ENCODE assay signal across 16 cellular contexts in genomic region chr18:34609991-34610658, GRCh38.
DNase-seq lines count a peak whose midpoint lies in the region; ATAC-seq, FAIRE-seq and TF ChIP-seq lines count a peak whose summit lies in the region.
"Had no signal": no experiment of that assay in that cellular context is flagged by ENCODE, and none has a peak within 500 bp of the region (broad histone marks: within the 10 kb centered on the region; RNA-seq: fewer than 3 reads in every experiment).

No MANE protein-coding gene starts in this region.

- no peak for DNase-seq in D721Med (ENCODE audit: insufficient read length, low spot score)
- DNase-seq in astrocyte (ENCODE audit: low read depth) = peak; percentile 3
- DNase-seq in left colon = no peak
- DNase-seq in gastrocnemius medialis = no peak
- DNase-seq in HFFc6 = no peak
- no peak for DNase-seq in activated naive CD4-positive, alpha-beta T cell (lab: John Stamatoyannopoulos, UW)
- DNase-seq in OCI-M2 (lab: John Stamatoyannopoulos, UW; ENCODE audit: unreplicated experiment) = no peak
- DNase-seq in stimulated activated effector memory CD8-positive, alpha-beta T cell treated with anti-CD3 and anti-CD28 coated beads, Interleukin-12 subunit alpha, Interleukin-12 subunit beta, amount 100 ng/mL, for 72 hours (ENCODE audit: low spot score in 2 of 2) = no peak
- DNase-seq: ACHN; CD4-positive, CD25-positive, alpha-beta regulatory T cell; DMS 273 treated with DMSO at 0.1 percent for 48 hours; HCEC 1CT had no signal

- H3K27ac ChIP-seq in astrocyte (ENCODE audit: low read depth, low read length) (no peak overlapping the region), gastrocnemius medialis (peak overlapping the region; percentile 13 to 69 (median 43))
- H3K27ac ChIP-seq: BLaER1 treated with 17β-estradiol and CSF1 and Interleukin-3, amounts not matched to agents 10 nM and 100 nM; HL-60 had no signal

- peak; percentile 83 for FAIRE-seq in D721Med (lab: Jason Lieb, UNC)
- FAIRE-seq in astrocyte (lab: Jason Lieb, UNC) = no peak
- FAIRE-seq: GM18507, H1 had no signal

- peaks cover 4% of the 10 kb centered on the region for H3K4me1 ChIP-seq in astrocyte (ENCODE audit: insufficient read depth, low read length)
- H3K4me1 ChIP-seq in gastrocnemius medialis = peaks cover 48 to 66% of the 10 kb centered on the region in 2 donors
- H3K4me1 ChIP-seq: BLaER1 treated with 17β-estradiol and CSF1 and Interleukin-3, amounts not matched to agents 10 nM and 100 nM had no signal

- H3K27ac Mint-ChIP-seq in astrocyte (ENCODE audit: unreplicated experiment) (no peak overlapping the region), HFFc6 (no peak overlapping the region)
- no peak overlapping the region for H3K27ac Mint-ChIP-seq in stimulated activated effector memory CD8-positive, alpha-beta T cell treated with anti-CD3 and anti-CD28 coated beads, Interleukin-12 subunit alpha, Interleukin-12 subunit beta, amount 100 ng/mL, for 72 hours
- H3K27ac Mint-ChIP-seq: CD4-positive, CD25-positive, alpha-beta regulatory T cell had no signal

- intact Hi-C loops in left colon (cut with DNase I, micrococcal nuclease) = no loop called here
- intact Hi-C loops in gastrocnemius medialis (cut with DNase I; ENCODE audit: low total_unique reads) = no loop called here

- ATAC-seq in left colon (peak; percentile 83), gastrocnemius medialis (no peak)
- no peak for ATAC-seq in stimulated activated effector memory CD8-positive, alpha-beta T cell treated with anti-CD3 and anti-CD28 coated beads, Interleukin-12 subunit alpha, Interleukin-12 subunit beta, amount 100 ng/mL, for 72 hours

- no peak overlapping the region for H3K9ac ChIP-seq in astrocyte (ENCODE audit: low read length)
- H3K9ac ChIP-seq: BLaER1 treated with 17β-estradiol and CSF1 and Interleukin-3, amounts not matched to agents 10 nM and 100 nM had no signal

- H3K27me3 Mint-ChIP-seq in astrocyte (ENCODE audit: low read depth, unreplicated experiment) (no peaks in the 10 kb centered on the region), HFFc6 (ENCODE audit: insufficient read depth) (no peaks in the 10 kb centered on the region; the same call in 1 of the 2 replicates)
- H3K27me3 Mint-ChIP-seq: CD4-positive, CD25-positive, alpha-beta regulatory T cell had no signal

- H3K36me3 ChIP-seq in astrocyte (ENCODE audit: insufficient read depth, low read length) = no peaks in the 10 kb centered on the region
- no peaks in the 10 kb centered on the region for H3K36me3 ChIP-seq in gastrocnemius medialis
- H3K36me3 ChIP-seq: BLaER1 treated with 17β-estradiol and CSF1 and Interleukin-3, amounts not matched to agents 10 nM and 100 nM had no signal

- no peaks in the 10 kb centered on the region for H3K79me2 ChIP-seq in astrocyte (ENCODE audit: insufficient read depth, low read length)

- no peaks in the 10 kb centered on the region for H3K9me3 ChIP-seq in astrocyte (ENCODE audit: insufficient read depth, low read depth, low read length)
- H3K9me3 ChIP-seq in gastrocnemius medialis = no peaks in the 10 kb centered on the region

- no peak overlapping the region for H2AFZ ChIP-seq in astrocyte (ENCODE audit: low read depth, low read length)

- in situ Hi-C loops in gastrocnemius medialis (cut with MboI; ENCODE audit: low sequenced_read_pairs in 4 of 4) = no loop called here

- H3K4me3 Mint-ChIP-seq in astrocyte (ENCODE audit: unreplicated experiment) (no peak overlapping the region), HFFc6 (no peak overlapping the region)
- H3K4me3 Mint-ChIP-seq in stimulated activated effector memory CD8-positive, alpha-beta T cell treated with anti-CD3 and anti-CD28 coated beads, Interleukin-12 subunit alpha, Interleukin-12 subunit beta, amount 100 ng/mL, for 72 hours = no peak overlapping the region
- H3K4me3 Mint-ChIP-seq: CD4-positive, CD25-positive, alpha-beta regulatory T cell had no signal

- H3K4me3 ChIP-seq in astrocyte (ENCODE audit: insufficient read depth, low read depth, low read length) (no peak overlapping the region), gastrocnemius medialis (no peak overlapping the region)
- H3K4me3 ChIP-seq: BLaER1 treated with 17β-estradiol and CSF1 and Interleukin-3, amounts not matched to agents 10 nM and 100 nM had no signal

- H3K9me3 Mint-ChIP-seq in astrocyte (ENCODE audit: unreplicated experiment) (no peaks in the 10 kb centered on the region), HFFc6 (peaks cover 6% of the 10 kb centered on the region; the same call in 1 of the 2 replicates)
- H3K9me3 Mint-ChIP-seq in stimulated activated effector memory CD8-positive, alpha-beta T cell treated with anti-CD3 and anti-CD28 coated beads, Interleukin-12 subunit alpha, Interleukin-12 subunit beta, amount 100 ng/mL, for 72 hours = peaks cover 9% of the 10 kb centered on the region

- H4K20me1 ChIP-seq in astrocyte (ENCODE audit: insufficient read depth, low read length) = no peaks in the 10 kb centered on the region

- TF ChIP-seq POLR2A in gastrocnemius medialis (IDR thresholded peaks at IDR 0.05) = no peak

- H3K36me3 Mint-ChIP-seq in astrocyte (ENCODE audit: low read depth, unreplicated experiment) (no peaks in the 10 kb centered on the region), HFFc6 (ENCODE audit: low read depth) (no peaks in the 10 kb centered on the region)
- no peaks in the 10 kb centered on the region for H3K36me3 Mint-ChIP-seq in stimulated activated effector memory CD8-positive, alpha-beta T cell treated with anti-CD3 and anti-CD28 coated beads, Interleukin-12 subunit alpha, Interleukin-12 subunit beta, amount 100 ng/mL, for 72 hours
- H3K36me3 Mint-ChIP-seq: CD4-positive, CD25-positive, alpha-beta regulatory T cell had no signal

- TF ChIP-seq CTCF in D721Med (IDR thresholded peaks at IDR 0.05; ENCODE audit: insufficient read depth, missing control alignments) (no peak), astrocyte (IDR thresholded peaks at IDR 0.05; ENCODE audit: insufficient read depth, low read depth, low read length) (no peak), gastrocnemius medialis (IDR thresholded peaks at IDR 0.05 in 4 of 5, conservative IDR thresholded peaks at IDR 0.05 in 1 of 5) (no peak), HFFc6 (IDR thresholded peaks at IDR 0.05) (no peak)

- H3K4me1 Mint-ChIP-seq in astrocyte (ENCODE audit: low read depth, unreplicated experiment) (peaks cover 5% of the 10 kb centered on the region), HFFc6 (ENCODE audit: low read depth) (no peaks in the 10 kb centered on the region)
- no peaks in the 10 kb centered on the region for H3K4me1 Mint-ChIP-seq in stimulated activated effector memory CD8-positive, alpha-beta T cell treated with anti-CD3 and anti-CD28 coated beads, Interleukin-12 subunit alpha, Interleukin-12 subunit beta, amount 100 ng/mL, for 72 hours
- H3K4me1 Mint-ChIP-seq: CD4-positive, CD25-positive, alpha-beta regulatory T cell had no signal

- no peaks in the 10 kb centered on the region for H3K27me3 ChIP-seq in astrocyte (ENCODE audit: insufficient read depth, low read length)
- no peaks in the 10 kb centered on the region for H3K27me3 ChIP-seq in gastrocnemius medialis
- H3K27me3 ChIP-seq: BLaER1 treated with 17β-estradiol and CSF1 and Interleukin-3, amounts not matched to agents 10 nM and 100 nM had no signal

- no peak overlapping the region for H3K4me2 ChIP-seq in astrocyte (ENCODE audit: low read length)
- H3K4me2 ChIP-seq: BLaER1 treated with 17β-estradiol and CSF1 and Interleukin-3, amounts not matched to agents 10 nM and 100 nM had no signal
